Comparison of ENCODE assay signal across 9 cellular contexts in genomic region chr15:45795487-45796069, GRCh38.
DNase-seq lines count a peak whose midpoint lies in the region; ATAC-seq and TF ChIP-seq lines count a peak whose summit lies in the region.
"Had no signal": no experiment of that assay in that cellular context is flagged by ENCODE, and none has a peak within 500 bp of the region (broad histone marks: within the 10 kb centered on the region; RNA-seq: fewer than 3 reads in every experiment).

No MANE protein-coding gene starts in this region.

- ATAC-seq in GM18520 (IDR thresholded peaks at IDR 0.05; ENCODE audit: unreplicated experiment), result no peak

- H2AFZ ChIP-seq in KMS-11 (ENCODE audit: low read depth) (no peak overlapping the region), OCI-LY1 (ENCODE audit: low read length) (no peak overlapping the region), neural cell (ENCODE audit: low read depth, low read length) (peak overlapping the region; percentile 30)

- H3K27me3 Mint-ChIP-seq in endothelial cell (ENCODE audit: unreplicated experiment), result peaks cover 6% of the 10 kb centered on the region
- peaks cover 14 to 26% of the 10 kb centered on the region in 2 donors for H3K27me3 Mint-ChIP-seq in CD8-positive, alpha-beta memory T cell

- H3K9me2 ChIP-seq in OCI-LY1 (ENCODE audit: low read depth, low read length) (no peaks in the 10 kb centered on the region), neural cell (ENCODE audit: insufficient read depth, low read length) (no peaks in the 10 kb centered on the region)

- H3K27ac Mint-ChIP-seq in endothelial cell (ENCODE audit: unreplicated experiment), result no peak overlapping the region
- no peak overlapping the region for H3K27ac Mint-ChIP-seq in CD8-positive, alpha-beta memory T cell

- no peaks in the 10 kb centered on the region for H4K20me1 ChIP-seq in KMS-11 (ENCODE audit: insufficient read depth)
- no peaks in the 10 kb centered on the region for H4K20me1 ChIP-seq in OCI-LY1 (ENCODE audit: insufficient read depth, low read length)
- no peaks in the 10 kb centered on the region for H4K20me1 ChIP-seq in neural cell (ENCODE audit: insufficient read depth)
- H4K20me1 ChIP-seq: BLaER1 treated with 17β-estradiol and CSF1 and Interleukin-3, amounts not matched to agents 10 nM and 100 nM had no signal

- TF ChIP-seq RAD21 in neural cell (conservative IDR thresholded peaks at IDR 0.05), result peak; percentile 95

- TF ChIP-seq CTCF in KMS-11 (conservative IDR thresholded peaks at IDR 0.05; ENCODE audit: low read depth, low read length), result peak; percentile 64
- peak; percentile 65 for TF ChIP-seq CTCF in OCI-LY1 (IDR thresholded peaks at IDR 0.05; ENCODE audit: low read length)
- TF ChIP-seq CTCF in endothelial cell (IDR thresholded peaks at IDR 0.05; ENCODE audit: unreplicated experiment), result peak; percentile 45
- TF ChIP-seq CTCF in neural cell (IDR thresholded peaks at IDR 0.05; ENCODE audit: poor library complexity, severe bottlenecking), result peak; percentile 95

- H3K4me1 Mint-ChIP-seq in endothelial cell (ENCODE audit: unreplicated experiment), result no peaks in the 10 kb centered on the region
- H3K4me1 Mint-ChIP-seq in CD8-positive, alpha-beta memory T cell, result no peaks in the 10 kb centered on the region

- H3K27me3 ChIP-seq in KMS-11 (ENCODE audit: insufficient read depth, low read depth) (no peaks in the 10 kb centered on the region), OCI-LY1 (ENCODE audit: insufficient read depth, low read length) (no peaks in the 10 kb centered on the region), neural cell (ENCODE audit: insufficient read depth, low read depth, low read length) (no peaks in the 10 kb centered on the region)
- no peaks in the 10 kb centered on the region for H3K27me3 ChIP-seq in CD8-positive, alpha-beta memory T cell (ENCODE audit: insufficient read depth, low read length, poor library complexity, severe bottlenecking)
- H3K27me3 ChIP-seq: BLaER1 treated with 17β-estradiol and CSF1 and Interleukin-3, amounts not matched to agents 10 nM and 100 nM had no signal

- no peaks in the 10 kb centered on the region for H3K36me3 Mint-ChIP-seq in endothelial cell (ENCODE audit: low read depth, unreplicated experiment)
- no peaks in the 10 kb centered on the region for H3K36me3 Mint-ChIP-seq in CD8-positive, alpha-beta memory T cell

- H3K9me3 ChIP-seq in OCI-LY1 (ENCODE audit: low read length) (no peaks in the 10 kb centered on the region), neural cell (ENCODE audit: low read length) (no peaks in the 10 kb centered on the region)
- no peaks in the 10 kb centered on the region for H3K9me3 ChIP-seq in CD8-positive, alpha-beta memory T cell (ENCODE audit: low read length)
- H3K9me3 ChIP-seq: BLaER1 treated with 17β-estradiol and CSF1 and Interleukin-3, amounts not matched to agents 10 nM and 100 nM had no signal

- POLR2A ChIA-PET in CD8-positive, alpha-beta memory T cell (lab: Charles Lee), result no interaction called here

- H3K4me3 Mint-ChIP-seq in endothelial cell (ENCODE audit: unreplicated experiment), result no peak overlapping the region
- no peak overlapping the region for H3K4me3 Mint-ChIP-seq in CD8-positive, alpha-beta memory T cell

- H3K27ac ChIP-seq in KMS-11, result no peak overlapping the region
- H3K27ac ChIP-seq in OCI-LY1 (ENCODE audit: low read depth, low read length, poor library complexity, severe bottlenecking), result no peak overlapping the region
- H3K27ac ChIP-seq in neural cell (ENCODE audit: low read length), result peak overlapping the region; percentile 69
- H3K27ac ChIP-seq in CD8-positive, alpha-beta memory T cell (ENCODE audit: low read depth, low read length), result no peak overlapping the region
- H3K27ac ChIP-seq: BLaER1 treated with 17β-estradiol and CSF1 and Interleukin-3, amounts not matched to agents 10 nM and 100 nM had no signal

- H3K9ac ChIP-seq in KMS-11 (no peak overlapping the region), OCI-LY1 (ENCODE audit: low read length) (no peak overlapping the region), neural cell (ENCODE audit: low read length) (peak overlapping the region; percentile 6)
- H3K9ac ChIP-seq: BLaER1 treated with 17β-estradiol and CSF1 and Interleukin-3, amounts not matched to agents 10 nM and 100 nM had no signal

- H3K36me3 ChIP-seq in KMS-11 (ENCODE audit: insufficient read depth) (no peaks in the 10 kb centered on the region), OCI-LY1 (ENCODE audit: insufficient read depth, low read length) (no peaks in the 10 kb centered on the region), neural cell (ENCODE audit: insufficient read depth, low read length) (no peaks in the 10 kb centered on the region)
- H3K36me3 ChIP-seq in CD8-positive, alpha-beta memory T cell (ENCODE audit: insufficient read depth, low read length), result no peaks in the 10 kb centered on the region
- H3K36me3 ChIP-seq: BLaER1 treated with 17β-estradiol and CSF1 and Interleukin-3, amounts not matched to agents 10 nM and 100 nM had no signal

- H3K4me3 ChIP-seq in KMS-11 (IDR thresholded peaks at IDR 0.05; ENCODE audit: insufficient read depth, low read depth, low read length), result no peak overlapping the region
- H3K4me3 ChIP-seq in OCI-LY1 (ENCODE audit: low read depth, low read length, poor library complexity, severe bottlenecking), result no peak overlapping the region
- no peak overlapping the region for H3K4me3 ChIP-seq in neural cell (ENCODE audit: low read length)
- no peak overlapping the region for H3K4me3 ChIP-seq in CD8-positive, alpha-beta memory T cell (ENCODE audit: low read length)
- H3K4me3 ChIP-seq: BLaER1 treated with 17β-estradiol and CSF1 and Interleukin-3, amounts not matched to agents 10 nM and 100 nM had no signal

- CTCF ChIA-PET in CD8-positive, alpha-beta memory T cell (lab: Charles Lee), result no interaction called here

- H3F3A ChIP-seq in OCI-LY1 (ENCODE audit: insufficient read depth, low read length) (no peaks in the 10 kb centered on the region), neural cell (ENCODE audit: insufficient read depth, low read length, poor library complexity, severe bottlenecking) (no peaks in the 10 kb centered on the region)

- DNase-seq in NK-92 (lab: John Stamatoyannopoulos, UW; ENCODE audit: unreplicated experiment) (peak; percentile 10), endothelial cell (ENCODE audit: low spot score) (peak; percentile 30)
- no peak for DNase-seq in NK-92 treated with Interleukin-12 subunit alpha and Interleukin-12 subunit beta, amount 100 ng/mL, for 24 hours (lab: John Stamatoyannopoulos, UW)
- DNase-seq in CD8-positive, alpha-beta memory T cell, result no peak

- H3K79me2 ChIP-seq in KMS-11 (ENCODE audit: insufficient read depth, low read depth) (no peaks in the 10 kb centered on the region), OCI-LY1 (ENCODE audit: insufficient read depth, low read length) (no peaks in the 10 kb centered on the region), neural cell (replicated peaks; ENCODE audit: insufficient read depth, low read length) (no peaks in the 10 kb centered on the region)

- TF ChIP-seq EP300 in neural cell (conservative IDR thresholded peaks at IDR 0.05; ENCODE audit: poor library complexity, severe bottlenecking), result peak; percentile 73

- peaks cover 5% of the 10 kb centered on the region for H3K9me3 Mint-ChIP-seq in endothelial cell (ENCODE audit: unreplicated experiment)
- H3K9me3 Mint-ChIP-seq in CD8-positive, alpha-beta memory T cell, result no peaks in the 10 kb centered on the region

- H3K4me1 ChIP-seq in KMS-11 (ENCODE audit: low read depth, poor library complexity, severe bottlenecking) (no peaks in the 10 kb centered on the region), OCI-LY1 (ENCODE audit: insufficient read depth, low read length, severe bottlenecking) (no peaks in the 10 kb centered on the region)
- no peaks in the 10 kb centered on the region for H3K4me1 ChIP-seq in CD8-positive, alpha-beta memory T cell (ENCODE audit: insufficient read depth, low read length)

- no peak overlapping the region for H3K4me2 ChIP-seq in KMS-11
- no peak overlapping the region for H3K4me2 ChIP-seq in OCI-LY1 (ENCODE audit: low read length)
- no peak overlapping the region for H3K4me2 ChIP-seq in neural cell (ENCODE audit: low read length)
- H3K4me2 ChIP-seq: BLaER1 treated with 17β-estradiol and CSF1 and Interleukin-3, amounts not matched to agents 10 nM and 100 nM had no signal

TF ChIP-seq in neural cell, 6 proteins besides CTCF, POLR2A, EP300 and RAD21:
- TF ChIP-seq POLR2AphosphoS5 (IDR thresholded peaks at IDR 0.05) (peak; percentile 59), MXI1 (conservative IDR thresholded peaks at IDR 0.05; ENCODE audit: poor library complexity, severe bottlenecking) (no peak), TAF1 (IDR thresholded peaks at IDR 0.05; ENCODE audit: low read depth) (no peak), SMC3 (conservative IDR thresholded peaks at IDR 0.05; ENCODE audit: poor library complexity) (peak; percentile 83)

Comparison
In these comparisons a context has a peak if more than half of its experiments do, and no peak if none do; other contexts are left out.
1. DNase-seq: peak in NK-92 (single experiment) and endothelial cell (single experiment); none in NK-92 treated with Interleukin-12 subunit alpha and Interleukin-12 subunit beta, amount 100 ng/mL, for 24 hours (single experiment) and CD8-positive, alpha-beta memory T cell (0 of 5).
2. CTCF ChIP-seq: peak in every context shown above with its lines; median percentile 95 in neural cell; 65 in OCI-LY1; 64 in KMS-11; 45 in endothelial cell.